In the genomic region with DNA sequence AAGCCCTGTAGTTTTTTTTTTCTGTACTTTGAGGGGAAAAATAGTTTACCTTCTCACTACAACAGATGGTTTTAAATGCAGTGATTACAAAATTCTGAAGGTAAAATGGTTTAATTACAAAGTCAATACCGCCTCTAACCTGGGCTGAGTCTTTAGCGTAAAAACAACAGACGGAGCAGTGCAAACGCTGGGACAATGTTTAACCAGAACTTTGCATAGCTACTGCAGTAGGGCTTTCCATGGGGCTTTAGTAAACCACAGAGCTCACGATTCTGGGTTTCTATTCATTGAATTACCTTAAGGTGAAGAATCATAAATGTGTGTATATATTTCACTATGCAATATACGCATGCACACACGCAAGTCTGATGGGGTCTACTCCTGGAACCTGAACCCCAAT, we compare ENCODE assay signal across 25 cellular contexts.
A peak's percentile ranks its signal among the peaks of the same experiment; 100 is the strongest.
DNase-seq lines count a peak whose midpoint lies in the region; ATAC-seq, FAIRE-seq and TF ChIP-seq lines count a peak whose summit lies in the region.
"Had no signal": no experiment of that assay in that cellular context is flagged by ENCODE, and none has a peak within 500 bp of the region (broad histone marks: within the 10 kb centered on the region; RNA-seq: fewer than 3 reads in every experiment).

No MANE protein-coding gene starts in this region.

- TF ChIP-seq POLR2A in tibial nerve (IDR thresholded peaks at IDR 0.05), result no peak

- intact Hi-C loops in colonic mucosa (cut with DNase I), result no loop called here
- intact Hi-C loops in pancreas (cut with DNase I), result no loop called here

- H3K4me1 Mint-ChIP-seq in activated naive CD4-positive, alpha-beta T cell treated with anti-CD3 and anti-CD28 coated beads, Interleukin-2, amount 10 ng/mL, durations not matched to agents 7 days and 5 days, result no peaks in the 10 kb centered on the region
- H3K4me1 Mint-ChIP-seq: IgD-negative memory B cell had no signal

- H3K4me1 ChIP-seq in colonic mucosa, result no peaks in the 10 kb centered on the region
- peaks cover 4 to 16% (median 8%) of the 10 kb centered on the region in 3 donors for H3K4me1 ChIP-seq in pancreas
- H3K4me1 ChIP-seq in tibial nerve, result no peaks in the 10 kb centered on the region

- H3K36me3 Mint-ChIP-seq in activated naive CD4-positive, alpha-beta T cell treated with anti-CD3 and anti-CD28 coated beads, Interleukin-2, amount 10 ng/mL, durations not matched to agents 7 days and 5 days, result no peaks in the 10 kb centered on the region
- H3K36me3 Mint-ChIP-seq: activated CD4-positive, alpha-beta memory T cell treated with anti-CD3 and anti-CD28 coated beads for 36 hours; IgD-negative memory B cell had no signal

- no peaks in the 10 kb centered on the region for H3K27me3 ChIP-seq in colonic mucosa
- no peaks in the 10 kb centered on the region for H3K27me3 ChIP-seq in pancreas
- no peaks in the 10 kb centered on the region for H3K27me3 ChIP-seq in tibial nerve

- no peak overlapping the region for H3K27ac ChIP-seq in colonic mucosa
- peak overlapping the region in 1 of 4 donors; percentile 7 for H3K27ac ChIP-seq in pancreas
- no peak overlapping the region for H3K27ac ChIP-seq in tibial nerve
- H3K27ac ChIP-seq: PC-9, WERI-Rb-1 had no signal

- TF ChIP-seq EP300 in tibial nerve (IDR thresholded peaks at IDR 0.05), result no peak

- H3K9me3 Mint-ChIP-seq in activated naive CD4-positive, alpha-beta T cell treated with anti-CD3 and anti-CD28 coated beads, Interleukin-2, amount 10 ng/mL, durations not matched to agents 7 days and 5 days, result no peaks in the 10 kb centered on the region
- H3K9me3 Mint-ChIP-seq: activated CD4-positive, alpha-beta memory T cell treated with anti-CD3 and anti-CD28 coated beads for 36 hours; activated naive CD4-positive, alpha-beta T cell treated with anti-CD3 and anti-CD28 coated beads for 36 hours; CD4-positive, alpha-beta T cell; IgD-negative memory B cell; T-helper 1 cell treated with Interleukin-12 subunit alpha and Interleukin-12 subunit beta and Interleukin-4 antibody, amounts not matched to agents 30 μg/mL and 1 μg/mL, for 36 hours had no signal

- ATAC-seq in GM19023 (IDR thresholded peaks at IDR 0.05; ENCODE audit: unreplicated experiment) (peak; percentile 49), pancreas (peak; percentile 80 to 99 (median 97))
- ATAC-seq: esophagus mucosa had no signal

- 11 to 15% methylated on average over 7 of the region's 7 CpGs for WGBS in pancreas, 2 donors
- 70 to 71% methylated on average over 7 of the region's 7 CpGs for WGBS in tibial nerve, 2 donors

- no peaks in the 10 kb centered on the region for H3K9me3 ChIP-seq in colonic mucosa
- no peaks in the 10 kb centered on the region for H3K9me3 ChIP-seq in pancreas
- no peaks in the 10 kb centered on the region for H3K9me3 ChIP-seq in tibial nerve

- no peaks in the 10 kb centered on the region for H3K36me3 ChIP-seq in colonic mucosa
- no peaks in the 10 kb centered on the region for H3K36me3 ChIP-seq in pancreas
- H3K36me3 ChIP-seq in tibial nerve, result no peaks in the 10 kb centered on the region
- H3K36me3 ChIP-seq: WERI-Rb-1 had no signal

- H3K4me3 Mint-ChIP-seq in activated naive CD4-positive, alpha-beta T cell treated with anti-CD3 and anti-CD28 coated beads, Interleukin-2, amount 10 ng/mL, durations not matched to agents 7 days and 5 days, result no peak overlapping the region
- H3K4me3 Mint-ChIP-seq: activated CD4-positive, alpha-beta memory T cell treated with anti-CD3 and anti-CD28 coated beads for 36 hours; activated naive CD4-positive, alpha-beta T cell treated with anti-CD3 and anti-CD28 coated beads for 36 hours; CD4-positive, alpha-beta T cell; IgD-negative memory B cell; T-helper 1 cell treated with Interleukin-12 subunit alpha and Interleukin-12 subunit beta and Interleukin-4 antibody, amounts not matched to agents 30 μg/mL and 1 μg/mL, for 36 hours had no signal

- H3K27me3 Mint-ChIP-seq in activated naive CD4-positive, alpha-beta T cell treated with anti-CD3 and anti-CD28 coated beads, Interleukin-2, amount 10 ng/mL, durations not matched to agents 7 days and 5 days, result peaks cover 3% of the 10 kb centered on the region
- H3K27me3 Mint-ChIP-seq: activated CD4-positive, alpha-beta memory T cell treated with anti-CD3 and anti-CD28 coated beads for 36 hours had no signal

- H3K4me3 ChIP-seq in colonic mucosa, result no peak overlapping the region
- no peak overlapping the region for H3K4me3 ChIP-seq in pancreas
- H3K4me3 ChIP-seq in tibial nerve, result no peak overlapping the region
- H3K4me3 ChIP-seq: PC-9 had no signal

- TF ChIP-seq CTCF in colonic mucosa (IDR thresholded peaks at IDR 0.05) (no peak), pancreas (IDR thresholded peaks at IDR 0.05) (no peak), tibial nerve (IDR thresholded peaks at IDR 0.05) (no peak)

- CTCF ChIA-PET in activated naive CD4-positive, alpha-beta T cell treated with anti-CD3 and anti-CD28 coated beads, Interleukin-2, amount 10 ng/mL, durations not matched to agents 7 days and 5 days (lab: Charles Lee), result no interaction called here

- no peak overlapping the region for H3K9ac ChIP-seq in colonic mucosa (ENCODE audit: low read depth in 2 of 2, low read length in 2 of 2)

- no peak overlapping the region for H3K27ac Mint-ChIP-seq in activated naive CD4-positive, alpha-beta T cell treated with anti-CD3 and anti-CD28 coated beads, Interleukin-2, amount 10 ng/mL, durations not matched to agents 7 days and 5 days
- H3K27ac Mint-ChIP-seq: activated CD4-positive, alpha-beta memory T cell treated with anti-CD3 and anti-CD28 coated beads for 36 hours; activated naive CD4-positive, alpha-beta T cell treated with anti-CD3 and anti-CD28 coated beads for 36 hours; CD4-positive, alpha-beta T cell; IgD-negative memory B cell; T-helper 1 cell treated with Interleukin-12 subunit alpha and Interleukin-12 subunit beta and Interleukin-4 antibody, amounts not matched to agents 30 μg/mL and 1 μg/mL, for 36 hours had no signal

- FAIRE-seq in pancreas (lab: Jason Lieb, UNC) (peak; percentile 23), GM19239 (lab: Jason Lieb, UNC) (no peak)
- FAIRE-seq: H54 had no signal

- DNase-seq in HuH-7 (ENCODE audit: low spot score) (peak; percentile 29), colonic mucosa (peak; percentile 59), pancreas (peak in 4 of 6 donors; percentile 9 to 30 (median 22)), GM19239 (ENCODE audit: insufficient read length, low spot score) (no peak), tibial nerve (ENCODE audit: low spot score in 2 of 2) (no peak)
- DNase-seq in activated naive CD4-positive, alpha-beta T cell treated with anti-CD3 and anti-CD28 coated beads, Interleukin-2, amount 10 ng/mL, durations not matched to agents 7 days and 5 days, result no peak
- DNase-seq: activated CD4-positive, alpha-beta memory T cell treated with anti-CD3 and anti-CD28 coated beads for 36 hours; activated naive CD4-positive, alpha-beta T cell treated with anti-CD3 and anti-CD28 coated beads for 36 hours; activated T-cell treated with anti-CD3 and anti-CD28 coated beads, Interleukin-2, amount 50 U/mL, for 1 hour; anterior cingulate cortex; CD4-positive, alpha-beta T cell; central memory CD4-positive, alpha-beta T cell; DND-41; left ventricle myocardium superior; NCI-H1694 treated with DMSO at 0.1 percent for 48 hours; NCI-H510A; PC-9; retina; SIG-M5; WERI-Rb-1 had no signal

Comparison
In these comparisons a context has a peak if more than half of its experiments do, and no peak if none do; other contexts are left out.
1. DNase-seq: peak in HuH-7 (single experiment), colonic mucosa (single experiment) and pancreas (4 of 6); none in GM19239 (single experiment), activated naive CD4-positive, alpha-beta T cell treated with anti-CD3 and anti-CD28 coated beads, Interleukin-2, amount 10 ng/mL, durations not matched to agents 7 days and 5 days (single experiment) and tibial nerve (0 of 2).